ENCODE assay signal across 8 cellular contexts in the genomic region with DNA sequence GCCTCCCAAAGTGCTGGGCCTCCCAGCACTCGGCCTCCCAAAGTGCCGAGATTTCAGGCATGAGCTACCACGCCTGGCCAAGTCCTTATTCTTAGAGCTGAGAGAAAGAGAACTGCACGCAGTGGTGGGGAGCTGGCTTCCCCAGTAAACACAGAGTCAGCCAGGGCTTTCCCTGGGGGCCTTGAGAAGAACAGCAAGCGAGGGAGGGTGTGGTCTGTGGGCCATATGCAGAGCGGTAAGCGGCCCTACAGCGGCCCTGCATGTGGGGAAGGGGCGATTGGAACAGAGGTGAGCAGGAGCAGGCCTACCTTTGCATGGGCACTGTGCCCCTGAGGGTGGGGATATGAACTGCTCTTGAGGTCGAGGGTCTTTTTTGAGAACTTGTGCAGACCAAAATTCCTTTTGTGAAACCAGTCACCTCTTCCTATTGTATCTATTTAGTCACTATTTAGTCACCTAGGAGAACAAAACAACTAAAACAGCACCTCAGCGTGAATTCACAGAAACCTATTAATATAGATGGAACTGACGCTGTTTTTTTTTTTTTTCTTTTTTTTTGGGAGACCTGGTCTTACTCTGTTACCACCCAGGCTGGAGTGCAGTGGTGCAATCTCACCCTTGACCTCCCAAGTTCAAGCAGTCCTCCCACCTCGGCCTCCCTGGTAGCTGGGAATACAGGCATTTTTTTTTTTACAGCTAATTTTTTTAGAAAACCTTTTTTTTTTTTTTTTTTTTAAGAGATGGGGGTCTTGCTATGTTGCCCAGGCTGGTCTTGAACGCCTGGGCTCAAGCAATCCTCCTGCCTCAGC.
DNase-seq lines count a peak whose midpoint lies in the region; ATAC-seq and TF ChIP-seq lines count a peak whose summit lies in the region.

No MANE protein-coding gene starts in this region.

- no peak overlapping the region for H3K4me3 ChIP-seq in fibroblast of mammary gland (ENCODE audit: control insufficient read depth, low read depth, low read length)

- no peak for TF ChIP-seq CTCF in GM10266 (IDR thresholded peaks at IDR 0.05; ENCODE audit: control insufficient read depth, insufficient read depth, low read depth, missing control alignments)
- no peak for TF ChIP-seq CTCF in fibroblast of mammary gland (conservative IDR thresholded peaks at IDR 0.05; ENCODE audit: control insufficient read depth, insufficient read depth, low read depth, low read length)

- DNase-seq in GM10266 (ENCODE audit: extremely low spot score) (peak; percentile 65), fibroblast of mammary gland (ENCODE audit: low read depth) (peak; percentile 83), OCI-M2 (lab: John Stamatoyannopoulos, UW; ENCODE audit: unreplicated experiment) (no peak)
- peak; percentile 30 for DNase-seq in activated CD4-positive, alpha-beta T cell treated with anti-CD3 and anti-CD28 coated beads, Interleukin-2, amount 50 U/mL, for 1 hour
- peak; percentile 68 for DNase-seq in stimulated activated CD4-positive, alpha-beta T cell treated with anti-CD3 and anti-CD28 coated beads, Interleukin-15, amount 100 ng/mL, for 24 hours

- peak; percentile 52 for ATAC-seq in HG02571 (IDR thresholded peaks at IDR 0.05; ENCODE audit: unreplicated experiment)
- ATAC-seq in GM19455 (IDR thresholded peaks at IDR 0.05; ENCODE audit: unreplicated experiment) = no peak
- no peak for ATAC-seq in GM18873 (IDR thresholded peaks at IDR 0.05; ENCODE audit: low FRiP score, unreplicated experiment)
